In genomic region chr13:51020600-51020999, GRCh38 we compare ENCODE assay signal across 2 cellular contexts.
A peak's percentile ranks its signal among the peaks of the same experiment; 100 is the strongest.
TF ChIP-seq lines count a peak whose summit lies in the region.

No MANE protein-coding gene starts in this region.

TF ChIP-seq in K562, 482 proteins besides CTCF, POLR2A, EP300 and RAD21:
- TF ChIP-seq ZNF41 (CRISPR knock-in tag; conservative IDR thresholded peaks at IDR 0.05), result peak; percentile 87
- peak; percentile 38; the same call in 1 of the 2 replicates for TF ChIP-seq TAL1 (IDR thresholded peaks at IDR 0.05)
- no peak for TF ChIP-seq CHAMP1 (IDR thresholded peaks at IDR 0.05)
- TF ChIP-seq TEAD1 (CRISPR knock-in tag; IDR thresholded peaks at IDR 0.05), result no peak
- no peak for TF ChIP-seq SMAD2 (IDR thresholded peaks at IDR 0.05; ENCODE audit: low read depth, low read length)
- TF ChIP-seq CBFA2T2 (conservative IDR thresholded peaks at IDR 0.05), result 0 out of 2 replicates have a peak, but pooled peaks have one; percentile 21
- TF ChIP-seq MAFG (tag; conservative IDR thresholded peaks at IDR 0.05), result peak; percentile 71
- TF ChIP-seq ASH1L (IDR thresholded peaks at IDR 0.05; ENCODE audit: borderline replicate concordance, low read depth, partially characterized antibody), result no peak
- TF ChIP-seq ARNT (IDR thresholded peaks at IDR 0.05), result no peak
- TF ChIP-seq ZNF316 (IDR thresholded peaks at IDR 0.05), result peak; percentile 34; the same call in 1 of the 2 replicates
- peak; percentile 13; the same call in 1 of the 2 replicates for TF ChIP-seq NFE2 (IDR thresholded peaks at IDR 0.05; ENCODE audit: low read depth)
- TF ChIP-seq ZNF785 (CRISPR knock-in tag; IDR thresholded peaks at IDR 0.05), result no peak
- TF ChIP-seq ZNF449 (CRISPR knock-in tag; IDR thresholded peaks at IDR 0.05), result no peak
- peak; percentile 54 for TF ChIP-seq CBFA2T3 (IDR thresholded peaks at IDR 0.05)
- TF ChIP-seq STAG1 (CRISPR knock-in tag; IDR thresholded peaks at IDR 0.05; ENCODE audit: borderline replicate concordance), result no peak
- TF ChIP-seq EHMT2 (IDR thresholded peaks at IDR 0.05), result 0 out of 2 replicates have a peak, but pooled peaks have one; percentile 33
- TF ChIP-seq FIP1L1 (IDR thresholded peaks at IDR 0.05; ENCODE audit: low read depth, low read length, poor library complexity, severe bottlenecking), result no peak

TF ChIP-seq in H1, 55 proteins besides CTCF, POLR2A, EP300 and RAD21:
- TF ChIP-seq RNF2 (IDR thresholded peaks at IDR 0.05; ENCODE audit: borderline replicate concordance, low read depth, low read length, missing control alignments, poor library complexity, severe bottlenecking) (no peak), RFX5 (IDR thresholded peaks at IDR 0.05; ENCODE audit: borderline replicate concordance, low read depth, low read length) (no peak), SIN3A (conservative IDR thresholded peaks at IDR 0.05 in 1 of 2, IDR thresholded peaks at IDR 0.05 in 1 of 2; ENCODE audit: low read depth in 1 of 2, low read length in 2 of 2) (no peak), ASH2L (IDR thresholded peaks at IDR 0.05; ENCODE audit: low read length) (no peak), YY1 (IDR thresholded peaks at IDR 0.05; ENCODE audit: low read depth, low read length) (no peak), MAFK (IDR thresholded peaks at IDR 0.05; ENCODE audit: low read depth, low read length) (no peak), BRCA1 (IDR thresholded peaks at IDR 0.05; ENCODE audit: low read depth, low read length) (no peak)
TF ChIP-seq in H1: peak in this region for 0.
